In genomic region chr13:47726394-47726793, GRCh38 we compare ENCODE assay signal across 24 cellular contexts.
"Had no signal": no experiment of that assay in that cellular context is flagged by ENCODE, and none has a peak within 500 bp of the region (broad histone marks: within the 10 kb centered on the region; RNA-seq: fewer than 3 reads in every experiment).

No MANE protein-coding gene starts in this region.

- H3K4me1 Mint-ChIP-seq: activated CD4-positive, alpha-beta T cell treated with anti-CD3 and anti-CD28 coated beads, Interleukin-2, amount 10 ng/mL, durations not matched to agents 7 days and 5 days; endodermal cell; memory B cell; stimulated activated memory B cell treated with anti-CD40 and anti-IgM and Interleukin-4, amounts not matched to agents 10 μg/mL and 1 μg/mL and 100 μg/mL, for 72 hours had no signal

- H3K36me3 ChIP-seq: breast epithelium, heart right ventricle, sigmoid colon, stomach, transverse colon, WERI-Rb-1 had no signal

- H3K4me3 Mint-ChIP-seq: activated CD4-positive, alpha-beta T cell treated with anti-CD3 and anti-CD28 coated beads, Interleukin-2, amount 10 ng/mL, durations not matched to agents 7 days and 5 days; activated CD8-positive, alpha-beta T cell treated with anti-CD3 and anti-CD28 coated beads, Interleukin-2, amount 10 ng/mL, durations not matched to agents 7 days and 5 days; activated T-helper 1 cell treated with anti-CD3 and anti-CD28 coated beads, Interleukin-12 subunit alpha, Interleukin-12 subunit beta, Interleukin-2, Interleukin-4 antibody, amounts not matched to agents 30 ng/mL and 10 ng/mL and 1 ng/mL, durations not matched to agents 14 hours and 24 hours and 36 hours; endodermal cell; memory B cell; natural killer cell treated with Interleukin-12 subunit alpha and Interleukin-12 subunit beta and Interleukin-15 and Interleukin-18, amount 100 ng/mL, for 72 hours; stimulated activated memory B cell treated with anti-CD40 and anti-IgM and Interleukin-4, amounts not matched to agents 10 μg/mL and 1 μg/mL and 100 μg/mL, for 72 hours had no signal

- H3K9me3 Mint-ChIP-seq: activated CD4-positive, alpha-beta T cell treated with anti-CD3 and anti-CD28 coated beads, Interleukin-2, amount 10 ng/mL, durations not matched to agents 7 days and 5 days; activated T-helper 1 cell treated with anti-CD3 and anti-CD28 coated beads, Interleukin-12 subunit alpha, Interleukin-12 subunit beta, Interleukin-2, Interleukin-4 antibody, amounts not matched to agents 30 ng/mL and 10 ng/mL and 1 ng/mL, durations not matched to agents 14 hours and 24 hours and 36 hours; stimulated activated memory B cell treated with anti-CD40 and anti-IgM and Interleukin-4, amounts not matched to agents 10 μg/mL and 1 μg/mL and 100 μg/mL, for 72 hours had no signal

- H3K9me3 ChIP-seq: breast epithelium, sigmoid colon, stomach, transverse colon had no signal

- H3K27me3 ChIP-seq: breast epithelium, heart right ventricle, sigmoid colon, stomach, transverse colon had no signal

- H3K27me3 Mint-ChIP-seq: activated CD4-positive, alpha-beta T cell treated with anti-CD3 and anti-CD28 coated beads, Interleukin-2, amount 10 ng/mL, durations not matched to agents 7 days and 5 days; memory B cell; natural killer cell treated with Interleukin-12 subunit alpha and Interleukin-12 subunit beta and Interleukin-15 and Interleukin-18, amount 100 ng/mL, for 72 hours; progenitor cell of endocrine pancreas; stimulated activated memory B cell treated with anti-CD40 and anti-IgM and Interleukin-4, amounts not matched to agents 10 μg/mL and 1 μg/mL and 100 μg/mL, for 72 hours had no signal

- H3K4me3 ChIP-seq: breast epithelium, coronary artery, heart right ventricle, sigmoid colon, smooth muscle cell, stomach, transverse colon had no signal

- H3K4me1 ChIP-seq: breast epithelium, heart right ventricle, sigmoid colon, stomach, transverse colon had no signal

- DNase-seq: activated CD4-positive, alpha-beta T cell treated with anti-CD3 and anti-CD28 coated beads, Interleukin-2, amount 10 ng/mL, durations not matched to agents 7 days and 5 days; activated CD4-positive, CD25-positive, alpha-beta regulatory T cell treated with anti-CD3 and anti-CD28 coated beads, Interleukin-2, amount 50 U/mL, for 72 hours; activated CD8-positive, alpha-beta T cell treated with anti-CD3 and anti-CD28 coated beads, Interleukin-2, amount 10 ng/mL, durations not matched to agents 7 days and 5 days; activated gamma-delta T cell; activated naive CD4-positive, alpha-beta T cell treated with anti-CD3 and anti-CD28 coated beads, Interleukin-2, amount 50 U/mL, for 16 hours; aorta; endodermal cell; heart right ventricle; left colon; retina; sigmoid colon; stimulated activated CD4-positive, alpha-beta T cell treated with anti-CD3 and anti-CD28 coated beads, Interleukin-15, amount 100 ng/mL, for 24 hours; stomach; transverse colon; WERI-Rb-1 had no signal

- ATAC-seq: activated CD8-positive, alpha-beta T cell treated with anti-CD3 and anti-CD28 coated beads, Interleukin-2, amount 10 ng/mL, durations not matched to agents 7 days and 5 days; heart right ventricle; left colon; stimulated activated memory B cell treated with anti-CD40 and anti-IgM and Interleukin-4, amounts not matched to agents 10 μg/mL and 1 μg/mL and 100 μg/mL, for 72 hours had no signal

- H3K4me2 ChIP-seq: smooth muscle cell had no signal

- H3K27ac Mint-ChIP-seq: activated CD4-positive, alpha-beta T cell treated with anti-CD3 and anti-CD28 coated beads, Interleukin-2, amount 10 ng/mL, durations not matched to agents 7 days and 5 days; activated CD8-positive, alpha-beta T cell treated with anti-CD3 and anti-CD28 coated beads, Interleukin-2, amount 10 ng/mL, durations not matched to agents 7 days and 5 days; activated T-helper 1 cell treated with anti-CD3 and anti-CD28 coated beads, Interleukin-12 subunit alpha, Interleukin-12 subunit beta, Interleukin-2, Interleukin-4 antibody, amounts not matched to agents 30 ng/mL and 10 ng/mL and 1 ng/mL, durations not matched to agents 14 hours and 24 hours and 36 hours; endodermal cell; memory B cell; natural killer cell treated with Interleukin-12 subunit alpha and Interleukin-12 subunit beta and Interleukin-15 and Interleukin-18, amount 100 ng/mL, for 72 hours; progenitor cell of endocrine pancreas; stimulated activated memory B cell treated with anti-CD40 and anti-IgM and Interleukin-4, amounts not matched to agents 10 μg/mL and 1 μg/mL and 100 μg/mL, for 72 hours had no signal

- H3K36me3 Mint-ChIP-seq: memory B cell; natural killer cell treated with Interleukin-12 subunit alpha and Interleukin-12 subunit beta and Interleukin-15 and Interleukin-18, amount 100 ng/mL, for 72 hours; stimulated activated memory B cell treated with anti-CD40 and anti-IgM and Interleukin-4, amounts not matched to agents 10 μg/mL and 1 μg/mL and 100 μg/mL, for 72 hours had no signal

- H3K27ac ChIP-seq: breast epithelium, coronary artery, epithelial cell of prostate, heart right ventricle, sigmoid colon, stomach, transverse colon, WERI-Rb-1 had no signal
